ENCODE assay signal across 9 cellular contexts in genomic region chr17:48541574-48542113, GRCh38. TPM values are rescaled to one million over a fixed set of nuclear protein-coding genes. Genes with fewer than 3 reads are reported as not detected.
DNase-seq lines count a peak whose midpoint lies in the region; ATAC-seq and TF ChIP-seq lines count a peak whose summit lies in the region.
"Had no signal": no experiment of that assay in that cellular context is flagged by ENCODE, and none has a peak within 500 bp of the region (broad histone marks: within the 10 kb centered on the region; RNA-seq: fewer than 3 reads in every experiment).

No MANE protein-coding gene starts in this region.

- peaks cover 67% of the 10 kb centered on the region for H3K79me2 ChIP-seq in fibroblast of lung (ENCODE audit: control insufficient read depth, insufficient read depth, low read length)

- H3K9me3 Mint-ChIP-seq in activated CD8-positive, alpha-beta memory T cell treated with anti-CD3 and anti-CD28 coated beads, Interleukin-2, amount 10 ng/mL, durations not matched to agents 7 days and 5 days (ENCODE audit: low read depth) = no peaks in the 10 kb centered on the region
- no peaks in the 10 kb centered on the region for H3K9me3 Mint-ChIP-seq in neural crest cell

- no peaks in the 10 kb centered on the region for H3K9me3 ChIP-seq in fibroblast of lung (ENCODE audit: control insufficient read depth, insufficient read depth, low read depth, low read length)

- H3K36me3 ChIP-seq in fibroblast of lung (ENCODE audit: control insufficient read depth, insufficient read depth, low read length) = peaks cover 8% of the 10 kb centered on the region

- DNase-seq in activated gamma-delta T cell treated with Interleukin-2 at 50 U/mL for 16 hours = peak; percentile 22
- DNase-seq in activated gamma-delta T cell (lab: John Stamatoyannopoulos, UW) = no peak
- DNase-seq in activated CD8-positive, alpha-beta memory T cell treated with anti-CD3 and anti-CD28 coated beads, Interleukin-2, amount 10 ng/mL, durations not matched to agents 7 days and 5 days = peak; percentile 56
- DNase-seq in fibroblast of lung (ENCODE audit: low read depth in 2 of 2) = peak in 1 of 2 donors; percentile 85
- DNase-seq in neural crest cell (ENCODE audit: low read depth, low spot score) = no peak
- no peak for DNase-seq in LoVo (ENCODE audit: low spot score)
- no peak for DNase-seq in ureter (ENCODE audit: low spot score)
- DNase-seq in NCI-H510A (lab: John Stamatoyannopoulos, UW) = no peak
- DNase-seq: DND-41 had no signal

- peak overlapping the region; percentile 89 to 99 (median 90) for H3K4me3 ChIP-seq in fibroblast of lung (replicated peaks in 1 of 4; ENCODE audit: control extremely low read depth in 1 of 4, insufficient read depth in 1 of 4, low read depth in 3 of 4, low read length in 4 of 4)

- H3K27ac Mint-ChIP-seq in activated CD8-positive, alpha-beta memory T cell treated with anti-CD3 and anti-CD28 coated beads, Interleukin-2, amount 10 ng/mL, durations not matched to agents 7 days and 5 days = peak overlapping the region; percentile 96
- H3K27ac Mint-ChIP-seq in neural crest cell (ENCODE audit: unreplicated experiment) = peak overlapping the region; percentile 98

- H3K27me3 ChIP-seq in fibroblast of lung (ENCODE audit: control insufficient read depth, insufficient read depth, low read length) = no peaks in the 10 kb centered on the region

- no peak for TF ChIP-seq CTCF in fibroblast of lung (conservative IDR thresholded peaks at IDR 0.05 in 1 of 2, IDR thresholded peaks at IDR 0.05 in 1 of 2; ENCODE audit: low read depth in 1 of 2, low read length in 2 of 2)
- TF ChIP-seq CTCF in neural crest cell (conservative IDR thresholded peaks at IDR 0.05) = no peak

- H3K4me1 ChIP-seq in fibroblast of lung (ENCODE audit: control insufficient read depth, extremely low read depth, insufficient read depth, low read length) = peaks cover 33% of the 10 kb centered on the region

- H3K4me3 Mint-ChIP-seq in activated CD8-positive, alpha-beta memory T cell treated with anti-CD3 and anti-CD28 coated beads, Interleukin-2, amount 10 ng/mL, durations not matched to agents 7 days and 5 days = peak overlapping the region; percentile 88
- H3K4me3 Mint-ChIP-seq in neural crest cell = peak overlapping the region; percentile 97

- CTCF ChIA-PET in activated CD8-positive, alpha-beta memory T cell treated with anti-CD3 and anti-CD28 coated beads, Interleukin-2, amount 10 ng/mL, durations not matched to agents 7 days and 5 days (lab: Charles Lee) = interaction anchor here (0.6 to 1.3 kb wide), 5 partner anchors 36 to 343 kb away, joined by 3 to 9 read pairs (median 3); no protein-coding TSS in a partner anchor

- peaks cover 23% of the 10 kb centered on the region for H3K27me3 Mint-ChIP-seq in activated CD8-positive, alpha-beta memory T cell treated with anti-CD3 and anti-CD28 coated beads, Interleukin-2, amount 10 ng/mL, durations not matched to agents 7 days and 5 days
- peaks cover 77% of the 10 kb centered on the region for H3K27me3 Mint-ChIP-seq in neural crest cell (ENCODE audit: low read depth)

- peak overlapping the region; percentile 97 for H3K27ac ChIP-seq in fibroblast of lung (ENCODE audit: insufficient read depth, low read length)

- H3K4me2 ChIP-seq in fibroblast of lung (ENCODE audit: extremely low read depth, insufficient read depth, low read length) = peak overlapping the region; percentile 82

- ATAC-seq in activated CD8-positive, alpha-beta memory T cell treated with anti-CD3 and anti-CD28 coated beads, Interleukin-2, amount 10 ng/mL, durations not matched to agents 7 days and 5 days = peak; percentile 32

- no peaks in the 10 kb centered on the region for H4K20me1 ChIP-seq in fibroblast of lung (ENCODE audit: control insufficient read depth, extremely low read depth, insufficient read depth, low read length)

- H3K4me1 Mint-ChIP-seq in activated CD8-positive, alpha-beta memory T cell treated with anti-CD3 and anti-CD28 coated beads, Interleukin-2, amount 10 ng/mL, durations not matched to agents 7 days and 5 days = peaks cover 29% of the 10 kb centered on the region
- H3K4me1 Mint-ChIP-seq in neural crest cell = peaks cover 50% of the 10 kb centered on the region

- H3K36me3 Mint-ChIP-seq in activated CD8-positive, alpha-beta memory T cell treated with anti-CD3 and anti-CD28 coated beads, Interleukin-2, amount 10 ng/mL, durations not matched to agents 7 days and 5 days = peaks cover 9% of the 10 kb centered on the region
- H3K36me3 Mint-ChIP-seq in neural crest cell (ENCODE audit: low read depth) = peaks cover 23% of the 10 kb centered on the region

- H2AFZ ChIP-seq in fibroblast of lung (ENCODE audit: low read length) = no peak overlapping the region

- H3K9ac ChIP-seq in fibroblast of lung (ENCODE audit: insufficient read depth, low read length) = peak overlapping the region; percentile 90

RNA-seq across cellular contexts. Expression of gene HOXB2, which starts 3.3 kb away (rescaled TPM):
- total RNA-seq in activated CD8-positive, alpha-beta memory T cell treated with anti-CD3 and anti-CD28 coated beads, Interleukin-2, amount 10 ng/mL, durations not matched to agents 7 days and 5 days = 10 to 100 TPM; 17.2 to 17.5 TPM
- 9.2 and 12.2 TPM in 2 replicates for total RNA-seq in fibroblast of lung
- 12.3 and 15.9 TPM in 2 replicates for polyA plus RNA-seq in fibroblast of lung
- polyA plus RNA-seq in fibroblast of lung (2012) = 18.2 and 25.8 TPM in 2 replicates
- polyA minus RNA-seq in fibroblast of lung (ENCODE audit: low replicate concordance) = 10.2 and 12.9 TPM in 2 replicates
- total RNA-seq in neural crest cell = 60.0 and 60.9 TPM in 2 replicates
- total RNA-seq in ureter = 50.7 TPM

RNA-seq across cellular contexts. Expression of gene HOXB1, which starts 10.8 kb away (rescaled TPM):
- not detected for total RNA-seq in activated CD8-positive, alpha-beta memory T cell treated with anti-CD3 and anti-CD28 coated beads, Interleukin-2, amount 10 ng/mL, durations not matched to agents 7 days and 5 days
- total RNA-seq in fibroblast of lung = not detected in 2 replicates
- polyA plus RNA-seq in fibroblast of lung = not detected in 2 replicates
- polyA plus RNA-seq in fibroblast of lung (2012) = not detected in 2 replicates
- polyA minus RNA-seq in fibroblast of lung (ENCODE audit: low replicate concordance) = not detected in 2 replicates
- total RNA-seq in neural crest cell = 2.7 and 3.6 TPM in 2 replicates
- total RNA-seq in ureter = 0.31 TPM

RNA-seq across cellular contexts. Expression of gene HOXB4, which starts 36.5 kb away (rescaled TPM):
- total RNA-seq in activated CD8-positive, alpha-beta memory T cell treated with anti-CD3 and anti-CD28 coated beads, Interleukin-2, amount 10 ng/mL, durations not matched to agents 7 days and 5 days = 1 to 10 TPM; 7.8 TPM
- total RNA-seq in fibroblast of lung (6.2 and 8.9 TPM in 2 replicates), neural crest cell (4.4 and 5.0 TPM in 2 replicates), ureter (28.7 TPM)
- polyA plus RNA-seq in fibroblast of lung = 3.4 and 3.8 TPM in 2 replicates
- 4.5 and 5.6 TPM in 2 replicates for polyA plus RNA-seq in fibroblast of lung (2012)
- polyA minus RNA-seq in fibroblast of lung (ENCODE audit: low replicate concordance) = 3.8 and 5.0 TPM in 2 replicates

RNA-seq across cellular contexts. Expression of gene HOXB3, which starts 48.4 kb away (rescaled TPM):
- total RNA-seq in activated CD8-positive, alpha-beta memory T cell treated with anti-CD3 and anti-CD28 coated beads, Interleukin-2, amount 10 ng/mL, durations not matched to agents 7 days and 5 days = 10 to 100 TPM; 11.9 to 12.9 TPM
- total RNA-seq in fibroblast of lung = 15.7 and 28.6 TPM in 2 replicates
- 15.7 and 19.5 TPM in 2 replicates for polyA plus RNA-seq in fibroblast of lung
- 20.9 and 25.3 TPM in 2 replicates for polyA plus RNA-seq in fibroblast of lung (2012)
- polyA minus RNA-seq in fibroblast of lung (ENCODE audit: low replicate concordance) = 3.5 and 4.9 TPM in 2 replicates
- 21.9 and 22.8 TPM in 2 replicates for total RNA-seq in neural crest cell
- 179 TPM for total RNA-seq in ureter

RNA-seq across cellular contexts. Expression of gene HOXB5, which starts 51.9 kb away (rescaled TPM):
- under 1 TPM in 1 of 2 experiments, not detected in 1; 0.16 TPM for total RNA-seq in activated CD8-positive, alpha-beta memory T cell treated with anti-CD3 and anti-CD28 coated beads, Interleukin-2, amount 10 ng/mL, durations not matched to agents 7 days and 5 days
- total RNA-seq in fibroblast of lung (1.0 and 2.1 TPM in 2 replicates), neural crest cell (2.3 and 2.6 TPM in 2 replicates), ureter (30.1 TPM)
- polyA plus RNA-seq in fibroblast of lung = 9.4 and 17.2 TPM in 2 replicates
- 24.6 and 41.8 TPM in 2 replicates for polyA plus RNA-seq in fibroblast of lung (2012)
- 3.8 and 5.5 TPM in 2 replicates for polyA minus RNA-seq in fibroblast of lung (ENCODE audit: low replicate concordance)

Comparison
In these comparisons a context has a peak if more than half of its experiments do, and no peak if none do; other contexts are left out.
1. DNase-seq: peak in activated gamma-delta T cell treated with Interleukin-2 at 50 U/mL for 16 hours (single experiment) and activated CD8-positive, alpha-beta memory T cell treated with anti-CD3 and anti-CD28 coated beads, Interleukin-2, amount 10 ng/mL, durations not matched to agents 7 days and 5 days (single experiment); none in activated gamma-delta T cell (single experiment), neural crest cell (single experiment), LoVo (single experiment), ureter (single experiment) and NCI-H510A (single experiment).